11 cellular contexts compared by ENCODE assay signal in the genomic region with DNA sequence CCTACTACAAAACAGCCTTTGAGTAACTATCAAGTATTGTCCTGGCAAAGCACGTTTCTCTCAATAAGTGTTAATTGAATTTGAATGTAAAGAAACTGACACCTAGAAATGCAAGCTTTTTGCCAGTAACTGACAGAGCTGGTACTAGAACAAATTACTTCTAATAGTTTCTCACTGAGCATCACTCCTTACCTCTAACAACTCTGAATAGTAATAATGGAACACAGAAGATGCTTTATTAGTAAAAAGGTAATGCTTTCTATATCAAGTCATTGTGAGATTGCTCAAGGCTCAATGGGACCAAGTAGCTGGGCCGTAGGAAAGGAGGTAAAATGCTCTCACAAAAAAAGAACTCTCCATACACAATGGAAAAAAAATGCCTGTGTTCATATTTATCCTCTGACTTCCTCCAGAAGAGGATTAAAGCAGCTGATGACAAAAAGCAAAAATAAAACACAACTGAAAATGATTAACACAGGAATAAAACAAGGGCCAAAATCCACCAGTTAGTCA. TPM values are rescaled to one million over a fixed set of nuclear protein-coding genes. Genes with fewer than 3 reads are reported as not detected.
DNase-seq lines count a peak whose midpoint lies in the region; ATAC-seq, FAIRE-seq and TF ChIP-seq lines count a peak whose summit lies in the region.
"Had no signal": no experiment of that assay in that cellular context is flagged by ENCODE, and none has a peak within 500 bp of the region (broad histone marks: within the 10 kb centered on the region; RNA-seq: fewer than 3 reads in every experiment).

No MANE protein-coding gene starts in this region.

- H3K27me3 ChIP-seq in GM12878 (replicated peaks in 1 of 2; ENCODE audit: control insufficient read depth in 2 of 2, insufficient read depth in 2 of 2, low read length in 1 of 2), result no peaks in the 10 kb centered on the region
- H3K27me3 ChIP-seq: right atrium auricular region had no signal

- H2AFZ ChIP-seq in GM12878 (ENCODE audit: control insufficient read depth, low read depth, low read length), result no peak overlapping the region
- H2AFZ ChIP-seq: GM23338 had no signal

- 0% methylated on average over 2 of the region's 2 CpGs for WGBS in GM12878 (ENCODE audit: insufficient coverage, insufficient replicate concordance, low lambda C conversion rate, missing lambda C conversion rate)

- H3K4me1 ChIP-seq in GM12878 (ENCODE audit: control insufficient read depth, insufficient read depth, low read length), result peaks cover 73% of the 10 kb centered on the region

- no peak overlapping the region for H3K4me3 Mint-ChIP-seq in T-cell
- H3K4me3 Mint-ChIP-seq: GM23338 had no signal

- no peak for TF ChIP-seq POLR2A in GM12878 (IDR thresholded peaks at IDR 0.05; ENCODE audit: low read depth, low read length)

- no peaks in the 10 kb centered on the region for H4K20me1 ChIP-seq in GM12878 (ENCODE audit: control insufficient read depth, insufficient read depth)

- no peaks in the 10 kb centered on the region for H3K27me3 Mint-ChIP-seq in T-cell

- H3K4me2 ChIP-seq in GM12878 (ENCODE audit: control insufficient read depth, insufficient read depth), result peak overlapping the region; percentile 89
- H3K4me2 ChIP-seq: GM23338 had no signal

- H3K27ac ChIP-seq in GM12878 (ENCODE audit: control insufficient read depth, insufficient read depth), result peak overlapping the region; percentile 94
- H3K27ac ChIP-seq: right atrium auricular region had no signal

- FAIRE-seq in GM12878 (lab: Jason Lieb, UNC), result no peak

- CTCF ChIA-PET in GM12878 (lab: Yijun Ruan, JAX) (interaction anchor here (0.6 to 2.8 kb wide), 4 partner anchors 9 to 22 kb away, joined by 4 to 13 read pairs (median 7); a partner anchor contains a TSS), T-cell (lab: Charles Lee) (interaction anchor here in 1 of 2 donors (0.7 kb wide), 1 partner anchor 12 kb away, joined by 3 read pairs; a partner anchor contains a TSS)

- H3K27ac Mint-ChIP-seq in T-cell, result no peak overlapping the region
- H3K27ac Mint-ChIP-seq: GM23338 had no signal

- peaks cover 3 to 5% (median 3%) of the 10 kb centered on the region in 3 donors for H3K9me3 Mint-ChIP-seq in T-cell

- H3K9me3 ChIP-seq in GM12878 (replicated peaks; ENCODE audit: control insufficient read depth, insufficient read depth, low read length), result peaks cover 8% of the 10 kb centered on the region; the same call in 2 of the 3 replicates

- TF ChIP-seq CTCF in GM12878 (IDR thresholded peaks at IDR 0.05 in 2 of 3, conservative IDR thresholded peaks at IDR 0.05 in 1 of 3; ENCODE audit: control insufficient read depth in 2 of 3, extremely low read depth in 1 of 3, insufficient read depth in 1 of 3, low read depth in 3 of 3, low read length in 3 of 3) (no peak), GM13977 (IDR thresholded peaks at IDR 0.05; ENCODE audit: extremely low read depth, insufficient read depth, missing control alignments) (no peak)

- SMC1A ChIA-PET in GM12878 (lab: Charles Lee; ENCODE audit: uncharacterized antibody, unreplicated experiment), result interaction anchor here (0.6 to 4.2 kb wide), 9 partner anchors 9 to 95 kb away, joined by 3 to 32 read pairs (median 5); a partner anchor contains a TSS

- H3K36me3 Mint-ChIP-seq in T-cell, result peaks cover 8% of the 10 kb centered on the region

- no peak for TF ChIP-seq RAD21 in GM12878 (IDR thresholded peaks at IDR 0.05; ENCODE audit: insufficient read depth, low read depth, low read length)

- in situ Hi-C loops in GM12878 (cut with MboI), result loop anchor here (25.0 kb wide), 1 partner anchor 1199 kb away; no protein-coding TSS in a partner anchor
- in situ Hi-C loops in GM13977 (cut with MboI; ENCODE audit: low pct_unique_long_range_greater_than_20kb, low sequenced_read_pairs, unreplicated experiment), result no loop called here

- TF ChIP-seq EP300 in GM12878 (IDR thresholded peaks at IDR 0.05; ENCODE audit: borderline replicate concordance in 1 of 2, control insufficient read depth in 1 of 2, low read depth in 2 of 2, low read length in 2 of 2), result peak in 1 of 2 experiments; percentile 51; a peak in 2 of 4 replicates

- H3K4me1 Mint-ChIP-seq in T-cell, result peaks cover 0 to 23% (median 2%) of the 10 kb centered on the region in 3 donors

- no peak for DNase-seq in GM12878 (ENCODE audit: low read depth, low spot score)
- DNase-seq in NCI-H1436 (lab: John Stamatoyannopoulos, UW), result no peak
- no peak for DNase-seq in T-cell
- no peak for DNase-seq in GM13977 (ENCODE audit: low spot score)
- DNase-seq: NCI-H69 had no signal

- H3K36me3 ChIP-seq in GM12878 (ENCODE audit: control insufficient read depth in 2 of 2, insufficient read depth in 2 of 2, low read length in 1 of 2), result peaks cover 0 to 9% of the 10 kb centered on the region in 2 experiments; a peak in 3 of 4 replicates
- H3K36me3 ChIP-seq: right atrium auricular region had no signal

- H3K4me3 ChIP-seq in GM12878, result no peak overlapping the region
- H3K4me3 ChIP-seq: GM23338, lung, right atrium auricular region had no signal

- POLR2A ChIA-PET in GM12878 (lab: Charles Lee), result interaction anchor here (0.8 to 1.4 kb wide), 6 partner anchors 9 to 42 kb away, joined by 3 to 7 read pairs (median 4); a partner anchor contains a TSS
- POLR2A ChIA-PET in T-cell (lab: Charles Lee), result interaction anchor here (0.5 to 0.7 kb wide), 3 partner anchors 17 to 136 kb away, joined by 3 to 6 read pairs (median 4); a partner anchor contains a TSS

- H3K79me2 ChIP-seq in GM12878 (ENCODE audit: control insufficient read depth, insufficient read depth, low read length), result peaks cover 98% of the 10 kb centered on the region

- peak overlapping the region; percentile 49 for H3K9ac ChIP-seq in GM12878 (ENCODE audit: control insufficient read depth, insufficient read depth, low read length)

- ATAC-seq in GM18861 (IDR thresholded peaks at IDR 0.05; ENCODE audit: unreplicated experiment) (peak; percentile 32), GM21526 (IDR thresholded peaks at IDR 0.05; ENCODE audit: low FRiP score, unreplicated experiment) (peak; percentile 45), HG03095 (IDR thresholded peaks at IDR 0.05; ENCODE audit: unreplicated experiment) (peak; percentile 43), GM12878 (peak; percentile 58), T-cell (replicated peaks in 1 of 4) (no peak)
- ATAC-seq: GM23338 had no signal

- RAD21 ChIA-PET in GM12878 (lab: Charles Lee; ENCODE audit: unreplicated experiment), result interaction anchor here (1.0 to 15.9 kb wide), 4 partner anchors 8 to 95 kb away, joined by 3 to 222 read pairs (median 4); a partner anchor contains a TSS

- TSS peak; percentile 61 for BruUV-seq in GM12878 (replicated peaks; lab: Mats Ljungman, UMichigan)

- intact Hi-C loops in GM12878 (cut with micrococcal nuclease; ENCODE audit: unreplicated experiment), result loop anchor here (1.0 to 10.0 kb wide), 2 partner anchors 9 to 1197 kb away; no protein-coding TSS in a partner anchor

TF ChIP-seq in GM12878, 131 proteins besides CTCF, POLR2A, EP300 and RAD21 (continues in another document):
- TF ChIP-seq DPF2 (IDR thresholded peaks at IDR 0.05), result peak; percentile 42; the same call in 1 of the 2 replicates
- TF ChIP-seq MEF2A (IDR thresholded peaks at IDR 0.05; ENCODE audit: insufficient read depth, low read depth, low read length), result peak; percentile 42; the same call in 1 of the 2 replicates
- TF ChIP-seq RUNX3 (IDR thresholded peaks at IDR 0.05; ENCODE audit: low read length), result no peak
- TF ChIP-seq IKZF2 (IDR thresholded peaks at IDR 0.05), result peak in 1 of 2 experiments; percentile 20; a peak in 1 of 4 replicates
- peak; percentile 80; the same call in 1 of the 2 replicates for TF ChIP-seq JUNB (IDR thresholded peaks at IDR 0.05)
- TF ChIP-seq MYB (IDR thresholded peaks at IDR 0.05; ENCODE audit: borderline replicate concordance, low read depth, low read length), result no peak
- TF ChIP-seq, protein P1, sequence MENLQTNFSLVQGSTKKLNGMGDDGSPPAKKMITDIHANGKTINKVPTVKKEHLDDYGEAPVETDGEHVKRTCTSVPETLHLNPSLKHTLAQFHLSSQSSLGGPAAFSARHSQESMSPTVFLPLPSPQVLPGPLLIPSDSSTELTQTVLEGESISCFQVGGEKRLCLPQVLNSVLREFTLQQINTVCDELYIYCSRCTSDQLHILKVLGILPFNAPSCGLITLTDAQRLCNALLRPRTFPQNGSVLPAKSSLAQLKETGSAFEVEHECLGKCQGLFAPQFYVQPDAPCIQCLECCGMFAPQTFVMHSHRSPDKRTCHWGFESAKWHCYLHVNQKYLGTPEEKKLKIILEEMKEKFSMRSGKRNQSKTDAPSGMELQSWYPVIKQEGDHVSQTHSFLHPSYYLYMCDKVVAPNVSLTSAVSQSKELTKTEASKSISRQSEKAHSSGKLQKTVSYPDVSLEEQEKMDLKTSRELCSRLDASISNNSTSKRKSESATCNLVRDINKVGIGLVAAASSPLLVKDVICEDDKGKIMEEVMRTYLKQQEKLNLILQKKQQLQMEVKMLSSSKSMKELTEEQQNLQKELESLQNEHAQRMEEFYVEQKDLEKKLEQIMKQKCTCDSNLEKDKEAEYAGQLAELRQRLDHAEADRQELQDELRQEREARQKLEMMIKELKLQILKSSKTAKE (IDR thresholded peaks at IDR 0.05; ENCODE audit: low read depth, poor library complexity, severe bottlenecking), result no peak
- TF ChIP-seq YY1 (IDR thresholded peaks at IDR 0.05; ENCODE audit: low read depth, low read length), result no peak
- no peak for TF ChIP-seq BCL11A (IDR thresholded peaks at IDR 0.05; ENCODE audit: low read depth, low read length)
- TF ChIP-seq ZSCAN29 (IDR thresholded peaks at IDR 0.05), result no peak
- TF ChIP-seq TCF7 (IDR thresholded peaks at IDR 0.05; ENCODE audit: borderline replicate concordance), result peak; percentile 63; the same call in 1 of the 2 replicates
- TF ChIP-seq CREB1 (IDR thresholded peaks at IDR 0.05; ENCODE audit: low read depth), result 0 out of 2 replicates have a peak, but pooled peaks have one; percentile 18

RNA-seq across cellular contexts. Expression of a gene that starts 11.8 kb away (rescaled TPM):
- 228 and 235 TPM in 2 replicates for total RNA-seq in GM12878 (2013; cell fraction: nucleolus; rRNA removed)
- total RNA-seq in GM12878 (2014; rRNA removed) (106 and 107 TPM in 2 replicates), GM12878 (2014; rRNA removed; fragmentation: Illumina TruSeq; extraction: Trizol) (88.8 and 91.2 TPM in 2 replicates), GM12878 (2021) (61.7 and 64.5 TPM in 2 replicates), T-cell (1 to 10 TPM; 2.7 to 7.0 (median 4.4) TPM)
- polyA plus RNA-seq in GM12878 (2011; ENCODE audit: low read depth), result 104 TPM
- polyA plus RNA-seq in GM12878 (2011; rRNA removed) (42.2 and 46.6 TPM in 2 replicates), GM12878 (2014; fragmentation: Illumina TruSeq; extraction: Trizol) (72.9 and 79.7 TPM in 2 replicates), GM12878 (2014; fragmentation: Nextera tagmentation; extraction: Ambion mirVana) (10 to 100 TPM; 31.6 to 40.2 TPM), GM12878 (2014; rRNA removed) (74.4 and 77.6 TPM in 2 replicates), GM12878 (2016; fragmentation: Nextera tagmentation; extraction: Ambion mirVana) (10 to 100 TPM; 64.4 to 65.1 TPM)
- 30.6 and 42.1 TPM in 2 replicates for polyA plus RNA-seq in GM12878 (2011; cell fraction: cytosol; rRNA removed)
- polyA plus RNA-seq in GM12878 (2011; cell fraction: nucleus; rRNA removed), result 41.1 and 62.6 TPM in 2 replicates
- polyA plus RNA-seq in GM12878 (2012), result 105 and 110 TPM in 2 replicates
- polyA minus RNA-seq in GM12878 (2011; rRNA and poly(A)+ RNA removed), result 51.7 and 81.6 TPM in 2 replicates
- polyA minus RNA-seq in GM12878 (2011; cell fraction: cytosol; rRNA and poly(A)+ RNA removed), result 16.2 and 16.8 TPM in 2 replicates
- 30.9 and 34.6 TPM in 2 replicates for polyA minus RNA-seq in GM12878 (2011; cell fraction: nucleus; rRNA and poly(A)+ RNA removed)

Comparison
In these comparisons a context has a peak if more than half of its experiments do, and no peak if none do; other contexts are left out.
1. ATAC-seq: peak in GM18861 (single experiment), GM21526 (single experiment), HG03095 (single experiment) and GM12878 (single experiment); none in T-cell (0 of 4).
2. RNA of a gene that starts 11.8 kb away (total RNA-seq): 61.7 to 235 TPM in GM12878; 2.7 to 7.0 TPM in T-cell; every median in the first group is over 4 times any median in the second.